In the genomic region with DNA sequence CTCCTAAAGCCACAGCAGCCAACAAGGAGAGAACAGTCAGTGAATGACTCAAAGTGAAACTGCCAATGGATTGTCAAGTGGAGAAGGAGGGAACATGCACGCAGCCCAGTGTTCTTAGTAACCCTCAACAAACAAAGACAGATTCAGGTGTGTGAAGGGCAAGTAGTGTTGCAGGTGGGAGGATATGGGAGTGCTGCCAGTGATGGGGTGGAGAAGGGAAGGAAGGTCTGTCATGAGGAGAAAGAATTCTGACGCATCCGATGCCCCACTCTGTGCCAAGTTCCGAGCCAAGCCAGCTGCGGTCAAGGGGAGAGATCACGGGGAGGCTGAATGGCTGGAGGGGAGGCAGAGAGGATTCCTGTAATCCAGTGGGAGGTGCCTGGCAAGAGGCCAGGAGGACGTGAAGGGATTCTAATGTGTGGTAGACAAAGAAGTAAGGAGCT, we compare ENCODE assay signal across 10 cellular contexts. TPM values are rescaled to one million over a fixed set of nuclear protein-coding genes. Genes with fewer than 3 reads are reported as not detected.
A peak's percentile ranks its signal among the peaks of the same experiment; 100 is the strongest.
DNase-seq lines count a peak whose midpoint lies in the region; ATAC-seq, FAIRE-seq and TF ChIP-seq lines count a peak whose summit lies in the region.
"Had no signal": no experiment of that assay in that cellular context is flagged by ENCODE, and none has a peak within 500 bp of the region (broad histone marks: within the 10 kb centered on the region; RNA-seq: fewer than 3 reads in every experiment).

No MANE protein-coding gene starts in this region.

- no peaks in the 10 kb centered on the region for H3K9me3 ChIP-seq in Panc1 (ENCODE audit: control insufficient read depth, insufficient read depth, low read depth, low read length)
- H3K9me3 ChIP-seq in small intestine (ENCODE audit: control insufficient read depth, low read depth), result no peaks in the 10 kb centered on the region

- CTCF ChIA-PET in Panc1 (lab: Charles Lee), result no interaction called here

- H3K27ac ChIP-seq in Panc1 (ENCODE audit: low read length) (no peak overlapping the region), small intestine (ENCODE audit: low read depth in 1 of 2, low read length in 1 of 2) (peak overlapping the region; percentile 5 to 63), coronary artery (no peak overlapping the region)

- in situ Hi-C loops in Panc1 (cut with HindIII; ENCODE audit: low pct_unique_long_range_greater_than_20kb, low sequenced_read_pairs), result no loop called here

- H3K27me3 ChIP-seq in Panc1 (ENCODE audit: control insufficient read depth, insufficient read depth, low read length) (no peaks in the 10 kb centered on the region), small intestine (ENCODE audit: control insufficient read depth in 2 of 2, insufficient read depth in 2 of 2, low read length in 2 of 2) (no peaks in the 10 kb centered on the region)

- no peak for TF ChIP-seq CTCF in Panc1 (IDR thresholded peaks at IDR 0.05)
- TF ChIP-seq CTCF in coronary artery (IDR thresholded peaks at IDR 0.05), result no peak

- FAIRE-seq in small intestine (lab: Jason Lieb, UNC) (no peak), frontal cortex (lab: Jason Lieb, UNC) (no peak)

- no peak for TF ChIP-seq EP300 in Ishikawa (IDR thresholded peaks at IDR 0.05; ENCODE audit: borderline replicate concordance)

- WGBS in small intestine, 3 donors, result 38 to 44% (median 43%) methylated on average over 7 of the region's 7 CpGs

- peak; percentile 52; the same call in 1 of the 2 replicates for ATAC-seq in Panc1
- peak; percentile 59 for ATAC-seq in Right ventricle myocardium inferior

- no TSS peak for BruUV-seq in Panc1 (replicated peaks; lab: Mats Ljungman, UMichigan)

- intact Hi-C loops in Panc1 (cut with micrococcal nuclease; ENCODE audit: unreplicated experiment), result no loop called here
- intact Hi-C loops in Right ventricle myocardium inferior (cut with DNase I), result no loop called here

- no peak for TF ChIP-seq RAD21 in Ishikawa (IDR thresholded peaks at IDR 0.05; ENCODE audit: low read depth)

- POLR2A ChIA-PET in Panc1 (lab: Charles Lee), result no interaction called here

- H3K36me3 ChIP-seq in Panc1 (ENCODE audit: control insufficient read depth, insufficient read depth, low read length), result no peaks in the 10 kb centered on the region
- no peaks in the 10 kb centered on the region for H3K36me3 ChIP-seq in small intestine (ENCODE audit: control insufficient read depth in 2 of 2, insufficient read depth in 2 of 2, low read length in 2 of 2)

- H3K4me3 ChIP-seq in Panc1 (ENCODE audit: low read depth in 2 of 2, low read length in 2 of 2), result no peak overlapping the region
- no peak overlapping the region for H3K4me3 ChIP-seq in small intestine (ENCODE audit: low read depth in 1 of 2, low read length in 2 of 2)
- H3K4me3 ChIP-seq in coronary artery, result no peak overlapping the region

- H3K4me1 ChIP-seq in Panc1 (ENCODE audit: control insufficient read depth, insufficient read depth, low read length) (peaks cover 6% of the 10 kb centered on the region; the same call in 1 of the 2 replicates), small intestine (ENCODE audit: control insufficient read depth in 2 of 2, insufficient read depth in 1 of 2, low read depth in 1 of 2, low read length in 1 of 2) (peaks cover 10 to 29% of the 10 kb centered on the region in 2 donors)

- DNase-seq in Panc1 (ENCODE audit: low read depth, low spot score), result no peak
- peak; percentile 71 for DNase-seq in Right ventricle myocardium inferior (ENCODE audit: missing footprints)
- DNase-seq in small intestine, result peak; percentile 74
- no peak for DNase-seq in coronary artery (ENCODE audit: low spot score)
- DNase-seq in NCI-H146 treated with DMSO at 0.1 percent for 48 hours (lab: John Stamatoyannopoulos, UW; ENCODE audit: unreplicated experiment), result no peak
- no peak for DNase-seq in GDM1 (lab: John Stamatoyannopoulos, UW)
- no peak for DNase-seq in frontal cortex (ENCODE audit: low spot score in 2 of 2)
- DNase-seq: central memory CD4-positive, alpha-beta T cell; MM.1S had no signal

TF ChIP-seq in Ishikawa, 13 proteins besides CTCF, POLR2A, EP300 and RAD21:
- TF ChIP-seq NFIC (IDR thresholded peaks at IDR 0.05) (peak; percentile 50), MAX (IDR thresholded peaks at IDR 0.05) (peak; percentile 40; the same call in 1 of the 2 replicates), TCF12 (IDR thresholded peaks at IDR 0.05; ENCODE audit: low read depth) (no peak)

RNA-seq across cellular contexts. Expression of gene CAST, which starts 56.5 kb away (rescaled TPM):
- total RNA-seq in Panc1 (2021; ENCODE audit: unreplicated experiment), result 212 TPM
- polyA plus RNA-seq in Panc1 (2012; ENCODE audit: insufficient read length), result 97.4 TPM
- 461 TPM for total RNA-seq in Right ventricle myocardium inferior
- 100 to 1,000 TPM in 2 of 3 donors, 10 to 100 TPM in 1; 96.7 to 165 (median 120) TPM for polyA plus RNA-seq in small intestine
- 9.4 TPM for total RNA-seq in frontal cortex

Comparison
In these comparisons a context has a peak if more than half of its experiments do, and no peak if none do; other contexts are left out.
1. DNase-seq: peak in Right ventricle myocardium inferior (single experiment) and small intestine (single experiment); none in Panc1 (single experiment), coronary artery (single experiment), NCI-H146 treated with DMSO at 0.1 percent for 48 hours (single experiment), GDM1 (single experiment) and frontal cortex (0 of 2).
2. H3K27ac ChIP-seq: peak in small intestine (2 of 2); none in Panc1 (single experiment) and coronary artery (0 of 2).
3. RNA of gene CAST, which starts 56.5 kb away (total RNA-seq): 461 TPM in Right ventricle myocardium inferior (single experiment) and 212 TPM in Panc1 (single experiment); 9.4 TPM in frontal cortex (single experiment); every median in the first group is over 10 times any median in the second.